ENCODE assay signal across 23 cellular contexts in the genomic region with DNA sequence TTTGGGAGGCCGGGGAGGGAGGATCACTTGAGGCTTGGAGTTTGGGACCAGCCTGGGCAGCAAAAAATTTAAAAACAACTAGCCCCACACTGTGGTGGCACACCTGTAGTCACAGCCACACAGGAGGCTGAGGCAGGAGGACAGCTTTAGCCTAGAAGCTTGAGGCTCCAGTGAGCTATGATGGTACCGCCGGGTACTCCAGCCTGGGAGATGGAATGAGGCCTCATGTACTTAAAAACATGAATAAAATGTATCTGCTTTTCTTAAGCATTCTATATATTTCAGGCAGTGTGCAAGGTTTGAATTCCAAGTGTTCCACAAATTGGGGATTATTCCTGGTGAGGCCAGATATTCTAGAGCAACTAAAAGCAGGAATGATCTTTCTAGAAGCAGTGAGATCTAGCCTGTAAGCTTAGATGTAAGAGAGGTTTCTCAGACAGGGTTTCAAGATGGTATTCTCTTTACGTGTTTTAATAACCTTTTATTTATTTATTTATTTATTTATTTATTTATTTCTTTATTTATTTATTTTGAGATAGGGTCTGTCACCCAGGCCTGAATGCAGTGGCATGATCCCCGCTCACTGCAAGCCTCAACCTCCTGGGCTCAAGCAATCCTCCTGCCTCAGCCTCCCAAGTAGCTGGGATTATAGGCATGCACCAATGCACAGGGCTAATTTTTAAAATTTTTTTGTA.
"Had no signal": no experiment of that assay in that cellular context is flagged by ENCODE, and none has a peak within 500 bp of the region (broad histone marks: within the 10 kb centered on the region; RNA-seq: fewer than 3 reads in every experiment).

No MANE protein-coding gene starts in this region.

- H3K27ac ChIP-seq: KMS-11, PC-9, Peyer's patch, SJCRH30 had no signal

- H3K4me1 ChIP-seq: SJCRH30 had no signal

- H3K4me3 ChIP-seq: K562, PC-9, Peyer's patch, SJCRH30 had no signal

- H3K9me3 Mint-ChIP-seq: IgD-negative memory B cell had no signal

- FAIRE-seq: K562 had no signal

- H3K4me2 ChIP-seq: KMS-11, PC-9 had no signal

- ATAC-seq: K562, Right ventricle myocardium inferior, SK-N-SH treated with all-trans-retinoic acid at 6 μM for 48 hours had no signal

- H3K9me3 ChIP-seq: Peyer's patch, SJCRH30 had no signal

- DNase-seq: Kasumi-1, MM.1S, NCI-H1092, NCI-H1105 treated with DMSO at 0.1 percent for 48 hours, NCI-H1417 treated with DMSO at 0.1 percent for 48 hours, NCI-H146, NCI-H1694 treated with DMSO at 0.1 percent for 48 hours, NCI-H1930, NCI-H2081, NCI-H2107, NCI-H2227 treated with DMSO at 0.1 percent for 48 hours, NCI-H524, NCI-H69, NCI-H774, PC-9, Peyer's patch, SHP77 treated with DMSO at 0.1 percent for 48 hours, SJCRH30 had no signal

- H3K27me3 Mint-ChIP-seq: IgD-negative memory B cell had no signal
